In genomic region chr10:5665380-5666323, GRCh38 we compare ENCODE assay signal across 7 cellular contexts. TPM values are rescaled to one million over a fixed set of nuclear protein-coding genes. Genes with fewer than 3 reads are reported as not detected.
A peak's percentile ranks its signal among the peaks of the same experiment; 100 is the strongest.
DNase-seq lines count a peak whose midpoint lies in the region; ATAC-seq and TF ChIP-seq lines count a peak whose summit lies in the region.

No MANE protein-coding gene starts in this region.

- no peak for TF ChIP-seq CTCF in natural killer cell (IDR thresholded peaks at IDR 0.05)

- POLR2A ChIA-PET in T-cell (lab: Charles Lee), result interaction anchor here (0.6 to 0.8 kb wide), 3 partner anchors 16 to 885 kb away, joined by 3 to 4 read pairs (median 3); no protein-coding TSS in a partner anchor

- no peaks in the 10 kb centered on the region for H3K27me3 ChIP-seq in esophagus (ENCODE audit: control insufficient read depth in 1 of 2, insufficient read depth in 2 of 2, low read length in 2 of 2)

- H3K4me3 ChIP-seq in esophagus (ENCODE audit: low read depth in 1 of 2, low read length in 2 of 2), result peak overlapping the region; percentile 88 to 94

- DNase-seq in T-cell (no peak), natural killer cell (no peak), NCI-H345 (lab: John Stamatoyannopoulos, UW) (no peak), DMS114 treated with DMSO at 0.1 percent for 48 hours (lab: John Stamatoyannopoulos, UW; ENCODE audit: unreplicated experiment) (no peak)

- H3K36me3 Mint-ChIP-seq in T-cell, result no peaks in the 10 kb centered on the region
- no peaks in the 10 kb centered on the region for H3K36me3 Mint-ChIP-seq in natural killer cell

- no peaks in the 10 kb centered on the region for H3K36me3 ChIP-seq in esophagus (ENCODE audit: control insufficient read depth in 2 of 2, insufficient read depth in 2 of 2, low read length in 1 of 2)

- peak overlapping the region; percentile 81 to 83 for H3K27ac ChIP-seq in esophagus (ENCODE audit: low read depth in 2 of 2, low read length in 1 of 2)

- H3K4me3 Mint-ChIP-seq in T-cell (peak overlapping the region; percentile 80 to 91 (median 85)), natural killer cell (peak overlapping the region; percentile 80)

- H3K27me3 Mint-ChIP-seq in T-cell (no peaks in the 10 kb centered on the region), natural killer cell (ENCODE audit: low read depth in 2 of 2) (peaks cover 9 to 23% of the 10 kb centered on the region in 2 donors)

- H3K9me3 Mint-ChIP-seq in T-cell (no peaks in the 10 kb centered on the region), natural killer cell (no peaks in the 10 kb centered on the region)

- WGBS in esophagus, 2 donors, result 4 to 5% methylated on average over 34 to 43 of the region's 43 CpGs

- intact Hi-C loops in natural killer cell (cut with micrococcal nuclease), result no loop called here

- H3K27ac Mint-ChIP-seq in T-cell (peak overlapping the region; percentile 41 to 87), natural killer cell (no peak overlapping the region)

- H3K4me1 Mint-ChIP-seq in T-cell (peaks cover 25 to 34% (median 27%) of the 10 kb centered on the region in 3 donors), natural killer cell (peaks cover 9 to 12% of the 10 kb centered on the region in 2 donors)

- peaks cover 5 to 6% of the 10 kb centered on the region in 2 donors for H3K4me1 ChIP-seq in esophagus (ENCODE audit: control insufficient read depth in 2 of 2, insufficient read depth in 2 of 2, low read length in 1 of 2)

- peak; percentile 29 for ATAC-seq in GM18498 (IDR thresholded peaks at IDR 0.05; ENCODE audit: unreplicated experiment)
- ATAC-seq in HG03108 (IDR thresholded peaks at IDR 0.05; ENCODE audit: unreplicated experiment), result peak; percentile 18
- ATAC-seq in T-cell (replicated peaks in 1 of 4), result peak in 3 of 4 experiments; percentile 8 to 44 (median 31)
- peak; percentile 8 to 40 (median 39) for ATAC-seq in natural killer cell

- CTCF ChIA-PET in T-cell (lab: Charles Lee), result no interaction called here

- H3K9me3 ChIP-seq in esophagus (ENCODE audit: control insufficient read depth in 2 of 2, insufficient read depth in 1 of 2, low read depth in 1 of 2, low read length in 1 of 2), result no peaks in the 10 kb centered on the region

RNA-seq across cellular contexts. Expression of gene ASB13, which starts 0.7 kb away (rescaled TPM):
- total RNA-seq in T-cell (10 to 100 TPM in 4 of 5 donors, 1 to 10 TPM in 1; 9.4 to 22.8 (median 14.1) TPM), natural killer cell (1 to 10 TPM in 2 of 3 donors, under 1 TPM in 1; 0.99 to 2.4 (median 1.4) TPM)
- 10 to 100 TPM; 12.2 to 13.9 TPM for polyA plus RNA-seq in esophagus

RNA-seq across cellular contexts. Expression of gene TASOR2, which starts 19.0 kb away (rescaled TPM):
- total RNA-seq in T-cell (10 to 100 TPM; 62.7 to 78.5 (median 71.7) TPM), natural killer cell (10 to 100 TPM; 64.4 to 88.7 (median 66.4) TPM)
- polyA plus RNA-seq in esophagus, result 10 to 100 TPM in 1 of 2 donors, 1 to 10 TPM in 1; 8.1 to 11.1 TPM

Comparison
In these comparisons a context has a peak if more than half of its experiments do, and no peak if none do; other contexts are left out.
1. H3K27ac Mint-ChIP-seq: peak in T-cell (2 of 2); none in natural killer cell (0 of 2).
2. Peak in every context shown above with its lines, with median percentiles within 50 percentile points of each other: ATAC-seq.